Comparison of ENCODE assay signal across 29 cellular contexts in the genomic region with DNA sequence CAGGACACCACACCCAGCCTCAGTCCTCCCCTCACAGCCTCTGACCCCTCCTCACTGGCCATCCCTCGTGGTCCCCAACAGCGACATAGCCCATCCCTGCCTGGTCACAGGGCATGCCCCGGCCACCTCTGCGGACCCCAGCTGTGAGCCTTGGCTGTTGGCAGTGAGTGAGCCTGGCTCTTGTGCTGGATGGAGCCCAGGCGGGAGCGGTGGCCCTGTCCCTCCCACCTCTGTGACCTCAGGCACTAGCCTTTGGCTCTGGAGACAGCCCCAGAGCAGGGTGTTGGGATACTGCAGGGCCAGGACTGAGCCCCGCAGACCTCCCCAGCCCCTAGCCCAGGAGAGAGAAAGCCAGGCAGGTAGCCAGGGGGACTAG. TPM values are rescaled to one million over a fixed set of nuclear protein-coding genes. Genes with fewer than 3 reads are reported as not detected.
A peak's percentile ranks its signal among the peaks of the same experiment; 100 is the strongest.
DNase-seq lines count a peak whose midpoint lies in the region; ATAC-seq and TF ChIP-seq lines count a peak whose summit lies in the region.
"Had no signal": no experiment of that assay in that cellular context is flagged by ENCODE, and none has a peak within 500 bp of the region (broad histone marks: within the 10 kb centered on the region; RNA-seq: fewer than 3 reads in every experiment).

No MANE protein-coding gene starts in this region.

- BruUV-seq in IMR-90 (replicated peaks; lab: Mats Ljungman, UMichigan): no TSS peak

- H3K56ac ChIP-seq in IMR-90 (ENCODE audit: extremely low read depth, insufficient read depth, low read length): no peak overlapping the region

- H2BK5ac ChIP-seq in IMR-90 (ENCODE audit: low read depth, low read length, poor library complexity, severe bottlenecking) (no peak overlapping the region), neuronal stem cell (ENCODE audit: low read length) (peak overlapping the region; percentile 89)

- H3K4ac ChIP-seq in IMR-90 (ENCODE audit: low read depth, low read length): no peak overlapping the region; the same call in 1 of the 2 replicates
- H3K4ac ChIP-seq in neuronal stem cell (ENCODE audit: low read length): peak overlapping the region; percentile 61

- H3K23ac ChIP-seq in IMR-90 (ENCODE audit: low read depth, low read length) (no peak overlapping the region), neuronal stem cell (ENCODE audit: low read depth, low read length, poor library complexity) (peak overlapping the region; percentile 85)

- intact Hi-C loops in IMR-90 (cut with micrococcal nuclease) (no loop called here), heart right ventricle (cut with DNase I) (no loop called here)

- no peak overlapping the region for H2BK20ac ChIP-seq in IMR-90 (ENCODE audit: low read depth, low read length)

- H2AK5ac ChIP-seq in IMR-90 (ENCODE audit: low read depth, low read length): peak overlapping the region; percentile 61; the same call in 1 of the 2 replicates
- H2AK5ac ChIP-seq in neuronal stem cell (ENCODE audit: low read depth, low read length): peak overlapping the region; percentile 84

- no peak overlapping the region for H4K8ac ChIP-seq in IMR-90 (ENCODE audit: low read depth in 2 of 2, low read length in 2 of 2)
- peak overlapping the region; percentile 92 for H4K8ac ChIP-seq in neuronal stem cell (ENCODE audit: low read depth, low read length)

- H3K18ac ChIP-seq in IMR-90 (ENCODE audit: low read depth, low read length) (no peak overlapping the region), neuronal stem cell (ENCODE audit: low read length) (peak overlapping the region; percentile 90)

- CTCF ChIA-PET in IMR-90 (lab: Yijun Ruan, JAX): no interaction called here

- H4K91ac ChIP-seq in IMR-90 (ENCODE audit: insufficient read depth, low read depth, low read length) (no peak overlapping the region), neuronal stem cell (ENCODE audit: low read depth, low read length, poor library complexity) (no peak overlapping the region)

- no peaks in the 10 kb centered on the region for H3K36me3 Mint-ChIP-seq in T-helper 17 cell (ENCODE audit: low read depth)
- H3K36me3 Mint-ChIP-seq: CD4-positive, alpha-beta memory T cell had no signal

- H4K20me1 ChIP-seq in IMR-90 (ENCODE audit: insufficient read depth, low read length): peaks cover 3% of the 10 kb centered on the region; the same call in 1 of the 2 replicates

- H3K4me1 ChIP-seq in IMR-90 (ENCODE audit: control insufficient read depth, insufficient read depth, low read length) (peaks cover 13% of the 10 kb centered on the region), heart right ventricle (peaks cover 0 to 12% (median 0%) of the 10 kb centered on the region in 9 donors), neuronal stem cell (ENCODE audit: control insufficient read depth in 2 of 2, insufficient read depth in 1 of 2, low read depth in 1 of 2, low read length in 2 of 2) (peaks cover 7 to 10% of the 10 kb centered on the region in 2 donors), stomach smooth muscle (ENCODE audit: control insufficient read depth, insufficient read depth, low read length) (peaks cover 35% of the 10 kb centered on the region)
- H3K4me1 ChIP-seq: foreskin keratinocyte had no signal

- H3K27ac ChIP-seq in IMR-90 (ENCODE audit: insufficient read depth, low read length) (no peak overlapping the region), heart right ventricle (peak overlapping the region in 5 of 10 donors; percentile 50 to 98 (median 65)), neuronal stem cell (replicated peaks; ENCODE audit: low read length) (no peak overlapping the region), stomach smooth muscle (ENCODE audit: low read length) (peak overlapping the region; percentile 98)
- H3K27ac ChIP-seq: foreskin keratinocyte, hepatocyte, parathyroid adenoma had no signal

- DNase-seq in IMR-90: no peak
- no peak for DNase-seq in heart right ventricle
- no peak for DNase-seq in neuronal stem cell (ENCODE audit: low spot score)
- no peak for DNase-seq in T-helper 17 cell
- DNase-seq: activated CD8-positive, alpha-beta memory T cell treated with anti-CD3 and anti-CD28 coated beads, Interleukin-2, amount 50 U/mL, for 48 hours; activated CD8-positive, alpha-beta T cell treated with anti-CD3 and anti-CD28 coated beads for 36 hours; activated naive CD4-positive, alpha-beta T cell treated with Interleukin-2 at 50 U/mL for 16 hours; CD4-positive, alpha-beta memory T cell; foreskin keratinocyte; GOT3; KG1; left cardiac atrium; MG63; NCI-H1105 treated with DMSO at 0.1 percent for 48 hours; NCI-H2081; NCI-H526; SHP77 treated with DMSO at 0.1 percent for 48 hours; stimulated activated CD4-positive, alpha-beta T cell treated with anti-CD3 and anti-CD28 coated beads, Interleukin-4, amount 100 ng/mL, for 24 hours had no signal

- H2AK9ac ChIP-seq in IMR-90 (replicated peaks; ENCODE audit: low read depth, low read length, poor library complexity): no peak overlapping the region

- TF ChIP-seq CTCF in IMR-90 (conservative IDR thresholded peaks at IDR 0.05; ENCODE audit: low read depth, low read length) (no peak), heart right ventricle (IDR thresholded peaks at IDR 0.05) (no peak)

- H3K9me1 ChIP-seq in IMR-90 (ENCODE audit: insufficient read depth, low read length): peaks cover 6% of the 10 kb centered on the region

- H3K9me3 ChIP-seq in IMR-90 (ENCODE audit: control insufficient read depth, insufficient read depth, low read length) (no peaks in the 10 kb centered on the region), heart right ventricle (no peaks in the 10 kb centered on the region), neuronal stem cell (replicated peaks in 1 of 2; ENCODE audit: control insufficient read depth in 2 of 2, insufficient read depth in 1 of 2, low read depth in 1 of 2, low read length in 2 of 2) (no peaks in the 10 kb centered on the region), stomach smooth muscle (ENCODE audit: control insufficient read depth in 2 of 2, low read length in 2 of 2) (no peaks in the 10 kb centered on the region), T-helper 17 cell (ENCODE audit: control insufficient read depth, low read length, poor library complexity, severe bottlenecking) (no peaks in the 10 kb centered on the region)
- H3K9me3 ChIP-seq: MG63 had no signal

- no peak for TF ChIP-seq POLR2A in IMR-90 (IDR thresholded peaks at IDR 0.05; ENCODE audit: low read depth, low read length)

- peak overlapping the region; percentile 93 for H2BK12ac ChIP-seq in neuronal stem cell (ENCODE audit: low read length)

- H2AFZ ChIP-seq in IMR-90 (replicated peaks; ENCODE audit: low read length, poor library complexity) (no peak overlapping the region), neuronal stem cell (ENCODE audit: low read length) (no peak overlapping the region)
- H2AFZ ChIP-seq: hepatocyte, parathyroid adenoma had no signal

- H3K4me2 ChIP-seq in IMR-90 (ENCODE audit: low read depth, low read length) (no peak overlapping the region), neuronal stem cell (ENCODE audit: insufficient read depth, low read length, poor library complexity, severe bottlenecking) (no peak overlapping the region)
- H3K4me2 ChIP-seq: hepatocyte had no signal

- TF ChIP-seq RAD21 in IMR-90 (IDR thresholded peaks at IDR 0.05; ENCODE audit: low read length): no peak

- H3K36me3 ChIP-seq in IMR-90 (ENCODE audit: control insufficient read depth, insufficient read depth, low read length) (no peaks in the 10 kb centered on the region), heart right ventricle (peaks cover 0 to 62% (median 10%) of the 10 kb centered on the region in 9 donors), neuronal stem cell (replicated peaks in 1 of 2; ENCODE audit: control insufficient read depth in 2 of 2, insufficient read depth in 2 of 2, low read length in 2 of 2) (no peaks in the 10 kb centered on the region), stomach smooth muscle (ENCODE audit: control insufficient read depth in 2 of 2, insufficient read depth in 2 of 2, low read length in 2 of 2) (peaks cover 39 to 43% of the 10 kb centered on the region in 2 donors)
- H3K36me3 ChIP-seq: MG63 had no signal

- peaks cover 42% of the 10 kb centered on the region for H3K27me3 Mint-ChIP-seq in T-helper 17 cell

- H3K79me1 ChIP-seq in IMR-90 (ENCODE audit: low read depth in 1 of 2, low read length in 2 of 2) (no peaks in the 10 kb centered on the region), neuronal stem cell (ENCODE audit: low read depth, low read length) (no peaks in the 10 kb centered on the region)

- H3K4me3 Mint-ChIP-seq in T-helper 17 cell: no peak overlapping the region
- H3K4me3 Mint-ChIP-seq: activated CD8-positive, alpha-beta T cell treated with anti-CD3 and anti-CD28 coated beads for 36 hours; activated T-helper 1 cell treated with anti-CD3 and anti-CD28 coated beads, Interleukin-12 subunit alpha, Interleukin-12 subunit beta, Interleukin-2, Interleukin-4 antibody, amounts not matched to agents 30 ng/mL and 10 ng/mL and 1 ng/mL, durations not matched to agents 14 hours and 24 hours and 36 hours; CD4-positive, alpha-beta memory T cell; central memory CD8-positive, alpha-beta T cell; neural crest cell; T-helper 2 cell treated with Interferon-gamma antibody and Interleukin-4, amounts not matched to agents 5 μg/mL and 100 μg/mL, for 36 hours had no signal

- dilution Hi-C loops in IMR-90 (cut with HindIII; ENCODE audit: low sequenced_read_pairs, unreplicated experiment): no loop called here

- H3K9ac ChIP-seq in IMR-90 (ENCODE audit: low read depth, low read length): no peak overlapping the region
- peak overlapping the region; percentile 18 for H3K9ac ChIP-seq in neuronal stem cell (ENCODE audit: low read depth, low read length, poor library complexity)
- H3K9ac ChIP-seq in stomach smooth muscle (ENCODE audit: low read length in 2 of 2): peak overlapping the region in 1 of 2 donors; percentile 47
- H3K9ac ChIP-seq: parathyroid adenoma had no signal

- WGBS in IMR-90 (ENCODE audit: extremely low coverage in 2 of 2, insufficient read length in 1 of 2), 2 experiments: 74% methylated on average over 6 of the region's 7 CpGs; no CpG with 5 or more reads in 1 of the 2 experiments
- WGBS in heart right ventricle, 2 donors: 66 to 77% methylated on average over 7 of the region's 7 CpGs
- WGBS in neuronal stem cell (ENCODE audit: extremely low coverage in 2 of 2, insufficient read length in 2 of 2, insufficient replicate concordance in 1 of 2), 2 donors: no CpG with 5 or more reads among the region's 7 CpGs

- H3K27ac Mint-ChIP-seq in T-helper 17 cell: no peak overlapping the region
- H3K27ac Mint-ChIP-seq: activated CD8-positive, alpha-beta T cell treated with anti-CD3 and anti-CD28 coated beads for 36 hours; activated T-helper 1 cell treated with anti-CD3 and anti-CD28 coated beads, Interleukin-12 subunit alpha, Interleukin-12 subunit beta, Interleukin-2, Interleukin-4 antibody, amounts not matched to agents 30 ng/mL and 10 ng/mL and 1 ng/mL, durations not matched to agents 14 hours and 24 hours and 36 hours; CD4-positive, alpha-beta memory T cell; T-helper 2 cell treated with Interferon-gamma antibody and Interleukin-4, amounts not matched to agents 5 μg/mL and 100 μg/mL, for 36 hours had no signal

- ATAC-seq in IMR-90 (ENCODE audit: low read depth) (no peak), heart right ventricle (peak in 5 of 8 donors; percentile 2 to 7 (median 2)), T-helper 17 cell (no peak), GM19328 (IDR thresholded peaks at IDR 0.05; ENCODE audit: unreplicated experiment) (no peak), GM18519 (IDR thresholded peaks at IDR 0.05; ENCODE audit: low FRiP score, unreplicated experiment) (no peak)
- ATAC-seq: activated CD8-positive, alpha-beta T cell treated with anti-CD3 and anti-CD28 coated beads for 36 hours; foreskin keratinocyte; Panc1; sciatic nerve had no signal

- in situ Hi-C loops in IMR-90 (cut with MboI; ENCODE audit: low sequenced_read_pairs): no loop called here

- H3K27me3 ChIP-seq in IMR-90 (ENCODE audit: control insufficient read depth, insufficient read depth, low read length): no peaks in the 10 kb centered on the region; the same call in 1 of the 2 replicates
- H3K27me3 ChIP-seq in heart right ventricle: peaks cover 0 to 4% (median 0%) of the 10 kb centered on the region in 7 donors
- peaks cover 0 to 48% (median 0%) of the 10 kb centered on the region in 3 experiments for H3K27me3 ChIP-seq in neuronal stem cell (ENCODE audit: control insufficient read depth in 3 of 3, insufficient read depth in 3 of 3, low read depth in 1 of 3, low read length in 3 of 3)
- no peaks in the 10 kb centered on the region for H3K27me3 ChIP-seq in stomach smooth muscle (ENCODE audit: control insufficient read depth in 1 of 2, insufficient read depth in 2 of 2, low read length in 2 of 2)
- H3K27me3 ChIP-seq: hepatocyte, MG63 had no signal

- peaks cover 3% of the 10 kb centered on the region for H3K4me1 Mint-ChIP-seq in T-helper 17 cell
- H3K4me1 Mint-ChIP-seq: CD4-positive, alpha-beta memory T cell; central memory CD8-positive, alpha-beta T cell; neural crest cell had no signal

- H3K4me3 ChIP-seq in IMR-90 (ENCODE audit: insufficient read depth, low read depth, low read length) (no peak overlapping the region), heart right ventricle (no peak overlapping the region), neuronal stem cell (ENCODE audit: low read length in 2 of 2) (peak overlapping the region in 1 of 2 donors; percentile 42), stomach smooth muscle (ENCODE audit: low read length in 2 of 2) (no peak overlapping the region)
- H3K4me3 ChIP-seq: hepatocyte, MG63 had no signal

- H3K14ac ChIP-seq in IMR-90 (replicated peaks; ENCODE audit: low read depth, low read length) (no peak overlapping the region), neuronal stem cell (ENCODE audit: low read length) (peak overlapping the region; percentile 79)

- H2BK120ac ChIP-seq in IMR-90 (ENCODE audit: low read depth, low read length) (no peak overlapping the region), neuronal stem cell (ENCODE audit: low read depth, low read length) (peak overlapping the region; percentile 83)

- POLR2A ChIA-PET in IMR-90 (lab: Charles Lee; ENCODE audit: unreplicated experiment): no interaction called here

- H4K5ac ChIP-seq in IMR-90 (ENCODE audit: low read depth, low read length): no peak overlapping the region

- H2BK15ac ChIP-seq in IMR-90 (ENCODE audit: low read depth, low read length) (no peak overlapping the region), neuronal stem cell (ENCODE audit: low read length) (peak overlapping the region; percentile 89)

RNA-seq across cellular contexts. Expression of a gene that starts 7.9 kb away (rescaled TPM):
- total RNA-seq in IMR-90 (2012; rRNA removed) (3.3 and 4.3 TPM in 2 replicates), heart right ventricle (over 10,000 TPM; 12,560 to 18,019 (median 15,816) TPM), T-helper 17 cell (not detected)
- polyA plus RNA-seq in IMR-90 (2012; rRNA removed) (4.0 and 4.9 TPM in 2 replicates), heart right ventricle (over 10,000 TPM; 13,697 to 18,010 TPM)
- 3.4 and 4.1 TPM in 2 replicates for polyA plus RNA-seq in IMR-90 (2012; cell fraction: cytosol; rRNA removed)
- 3.2 TPM in 2 replicates for polyA plus RNA-seq in IMR-90 (2012; cell fraction: nucleus; rRNA removed; ENCODE audit: low replicate concordance)
- 0.24 TPM for polyA plus RNA-seq in neuronal stem cell (2013, experiment 1 of 2)
- 0.39 TPM for polyA plus RNA-seq in neuronal stem cell (2013, experiment 2 of 2)
- total RNA-seq: activated CD8-positive, alpha-beta T cell treated with anti-CD3 and anti-CD28 coated beads for 36 hours; activated T-helper 1 cell treated with anti-CD3 and anti-CD28 coated beads, Interleukin-12 subunit alpha, Interleukin-12 subunit beta, Interleukin-2, Interleukin-4 antibody, amounts not matched to agents 30 ng/mL and 10 ng/mL and 1 ng/mL, durations not matched to agents 14 hours and 24 hours and 36 hours; CD4-positive, alpha-beta memory T cell; foreskin keratinocyte had no signal
- polyA plus RNA-seq: CD4-positive, alpha-beta memory T cell had no signal

RNA-seq across cellular contexts. Expression of a gene that starts 8.6 kb away (rescaled TPM):
- 6.8 and 7.8 TPM in 2 replicates for total RNA-seq in IMR-90 (2012; rRNA removed)
- 81.6 and 109 TPM in 2 replicates for polyA plus RNA-seq in IMR-90 (2012; rRNA removed)
- polyA plus RNA-seq in IMR-90 (2012; cell fraction: cytosol; rRNA removed): 37.7 and 53.1 TPM in 2 replicates
- polyA plus RNA-seq in IMR-90 (2012; cell fraction: nucleus; rRNA removed; ENCODE audit: low replicate concordance): 492 and 808 TPM in 2 replicates
- 100 to 1,000 TPM in 9 of 10 donors, 10 to 100 TPM in 1; 97.2 to 151 (median 120) TPM for total RNA-seq in heart right ventricle
- 100 to 1,000 TPM in 1 of 2 donors, 10 to 100 TPM in 1; 62.9 to 130 TPM for polyA plus RNA-seq in heart right ventricle
- 24.0 TPM for polyA plus RNA-seq in neuronal stem cell (2013, experiment 1 of 2)
- 23.9 TPM for polyA plus RNA-seq in neuronal stem cell (2013, experiment 2 of 2)
- 1 to 10 TPM; 7.3 to 8.4 TPM for total RNA-seq in T-helper 17 cell

RNA-seq across cellular contexts. Expression of a gene that starts 38.3 kb away (rescaled TPM):
- total RNA-seq in IMR-90 (2012; rRNA removed): 74.7 and 89.4 TPM in 2 replicates
- polyA plus RNA-seq in IMR-90 (2012; rRNA removed): 74.2 and 75.1 TPM in 2 replicates
- 40.9 and 81.3 TPM in 2 replicates for polyA plus RNA-seq in IMR-90 (2012; cell fraction: cytosol; rRNA removed)
- 134 and 230 TPM in 2 replicates for polyA plus RNA-seq in IMR-90 (2012; cell fraction: nucleus; rRNA removed; ENCODE audit: low replicate concordance)
- 100 to 1,000 TPM in 1 of 10 donors, 10 to 100 TPM in 9; 56.1 to 110 (median 74.0) TPM for total RNA-seq in heart right ventricle
- 10 to 100 TPM; 56.3 to 68.5 TPM for polyA plus RNA-seq in heart right ventricle
- 35.4 TPM for polyA plus RNA-seq in neuronal stem cell (2013, experiment 1 of 2)
- polyA plus RNA-seq in neuronal stem cell (2013, experiment 2 of 2): 35.1 TPM
- total RNA-seq in T-helper 17 cell: 100 to 1,000 TPM in 1 of 2 donors, 10 to 100 TPM in 1; 81.3 to 107 TPM

Comparison
In these comparisons a context has a peak if more than half of its experiments do, and no peak if none do; other contexts are left out.
1. ATAC-seq: peak in heart right ventricle (5 of 8); none in IMR-90 (single experiment), T-helper 17 cell (single experiment), GM19328 (single experiment) and GM18519 (single experiment).
2. RNA of a gene that starts 7.9 kb away (total RNA-seq): 12,560 to 18,019 TPM in heart right ventricle; 3.3 to 4.3 TPM in IMR-90 and not detected in T-helper 17 cell; every median in the first group is over 1,000 times any median in the second.
3. RNA of a gene that starts 8.6 kb away (total RNA-seq): 97.2 to 151 TPM in heart right ventricle; 7.3 to 8.4 TPM in T-helper 17 cell and 6.8 to 7.8 TPM in IMR-90; every median in the first group is over 10 times any median in the second.